In the genomic region with DNA sequence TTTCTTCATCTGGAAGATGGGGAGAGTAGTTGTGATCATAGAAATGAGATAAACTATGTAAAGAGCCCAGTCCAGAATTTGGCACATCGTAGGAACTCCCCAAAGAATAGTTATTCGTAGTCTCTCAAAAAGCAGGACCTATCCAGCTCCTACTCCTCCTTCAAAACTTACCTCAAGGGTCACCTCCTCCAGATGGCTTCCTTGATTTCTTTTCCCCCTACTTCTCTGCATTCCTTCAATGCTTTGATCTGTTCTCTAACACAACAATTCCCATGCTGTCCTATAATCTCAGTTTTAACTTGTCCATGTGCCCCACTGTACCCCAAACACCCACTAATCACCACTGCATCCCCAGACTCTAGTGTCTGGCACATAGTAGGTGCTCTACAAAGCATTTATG, we compare ENCODE assay signal across 25 cellular contexts.
DNase-seq lines count a peak whose midpoint lies in the region; ATAC-seq, FAIRE-seq and TF ChIP-seq lines count a peak whose summit lies in the region.
"Had no signal": no experiment of that assay in that cellular context is flagged by ENCODE, and none has a peak within 500 bp of the region (broad histone marks: within the 10 kb centered on the region; RNA-seq: fewer than 3 reads in every experiment).

No MANE protein-coding gene starts in this region.

- no peak for ATAC-seq in SK-N-SH treated with all-trans-retinoic acid at 6 μM for 48 hours
- no peak for ATAC-seq in GM19023 (IDR thresholded peaks at IDR 0.05; ENCODE audit: unreplicated experiment)
- ATAC-seq: GM12878 had no signal

- H3K36me3 ChIP-seq in SK-N-SH (replicated peaks in 1 of 2; ENCODE audit: control insufficient read depth in 1 of 2, insufficient read depth in 2 of 2, low read length in 1 of 2) (no peaks in the 10 kb centered on the region), adrenal gland (replicated peaks in 1 of 2) (no peaks in the 10 kb centered on the region)
- H3K36me3 ChIP-seq: BE2C, BLaER1 had no signal

- no peaks in the 10 kb centered on the region for H3K9me2 ChIP-seq in SK-N-SH

- no peak overlapping the region for H3K4me2 ChIP-seq in SK-N-SH
- H3K4me2 ChIP-seq: BLaER1 had no signal

- CTCF ChIA-PET in SK-N-SH (lab: Yijun Ruan, JAX): interaction anchor here (1.1 to 2.3 kb wide), 3 partner anchors 14 to 103 kb away, joined by 3 to 7 read pairs (median 5); no protein-coding TSS in a partner anchor

- H3F3A ChIP-seq in SK-N-SH (replicated peaks; ENCODE audit: insufficient read depth): no peaks in the 10 kb centered on the region

- no peaks in the 10 kb centered on the region for H3K79me2 ChIP-seq in SK-N-SH (ENCODE audit: insufficient read depth)

- H3K27me3 ChIP-seq in SK-N-SH (ENCODE audit: insufficient read depth) (no peaks in the 10 kb centered on the region; the same call in 1 of the 2 replicates), adrenal gland (no peaks in the 10 kb centered on the region)
- H3K27me3 ChIP-seq: BE2C, BLaER1 had no signal

- no peaks in the 10 kb centered on the region for H4K20me1 ChIP-seq in SK-N-SH (ENCODE audit: insufficient read depth)
- H4K20me1 ChIP-seq: BLaER1 had no signal

- no peak overlapping the region for H2AFZ ChIP-seq in SK-N-SH (ENCODE audit: low read depth)

- DNase-seq in SK-N-SH: no peak
- no peak for DNase-seq in HTR-8/SVneo (ENCODE audit: insufficient read length, low spot score)
- no peak for DNase-seq in adrenal gland
- DNase-seq: ACHN; C1 segment of cervical spinal cord; CD4-positive, alpha-beta memory T cell; CD4-positive, CD25-positive, alpha-beta regulatory T cell; CD8-positive, alpha-beta memory T cell; COR-L47; DMS 273 treated with DMSO at 0.1 percent for 48 hours; DMS153; DMS53; DMS79; DND-41; EL; GDM1 had no signal

- TF ChIP-seq POLR2A in adrenal gland (IDR thresholded peaks at IDR 0.05): no peak

- no peak for TF ChIP-seq EP300 in SK-N-SH (IDR thresholded peaks at IDR 0.05; ENCODE audit: borderline replicate concordance in 1 of 2, low read depth in 1 of 2, low read length in 1 of 2)

- POLR2A ChIA-PET in SK-N-SH (lab: Yijun Ruan, JAX): interaction anchor here (1.1 kb wide), 2 partner anchors 48 to 75 kb away, joined by 3 to 4 read pairs; no protein-coding TSS in a partner anchor

- H3K4me1 ChIP-seq in SK-N-SH (ENCODE audit: control insufficient read depth in 1 of 2, insufficient read depth in 2 of 2, low read depth in 1 of 2, low read length in 1 of 2) (peaks cover 0 to 7% of the 10 kb centered on the region in 2 experiments; a peak in 2 of 4 replicates), adrenal gland (replicated peaks in 1 of 2) (no peaks in the 10 kb centered on the region)
- H3K4me1 ChIP-seq: BE2C, BLaER1 had no signal

- FAIRE-seq in HTR-8/SVneo (lab: Jason Lieb, UNC): peak; percentile 36
- FAIRE-seq: GM12878, GM12892, GM18507, GM19239 had no signal

- no peak for TF ChIP-seq RAD21 in SK-N-SH (IDR thresholded peaks at IDR 0.05; ENCODE audit: low read length)

- intact Hi-C loops in adrenal gland (cut with DNase I): no loop called here

- TF ChIP-seq CTCF in SK-N-SH (IDR thresholded peaks at IDR 0.05) (no peak), adrenal gland (IDR thresholded peaks at IDR 0.05) (no peak)

- no peak overlapping the region for H3K9ac ChIP-seq in SK-N-SH
- H3K9ac ChIP-seq: BLaER1 had no signal

- no peaks in the 10 kb centered on the region for H3K9me3 ChIP-seq in SK-N-SH
- no peaks in the 10 kb centered on the region for H3K9me3 ChIP-seq in adrenal gland (replicated peaks in 1 of 3)
- H3K9me3 ChIP-seq: BE2C, BLaER1 had no signal

- H3K4me3 ChIP-seq in SK-N-SH (ENCODE audit: low read depth in 2 of 2, low read length in 1 of 2) (no peak overlapping the region), adrenal gland (no peak overlapping the region)
- H3K4me3 ChIP-seq: BLaER1, GM12878 had no signal

- H3K27ac ChIP-seq in SK-N-SH (ENCODE audit: low read depth in 2 of 2, low read length in 1 of 2): peak overlapping the region in 1 of 2 experiments; percentile 94; a peak in 2 of 4 replicates
- H3K27ac ChIP-seq in adrenal gland: no peak overlapping the region
- H3K27ac ChIP-seq: 22Rv1, BLaER1 had no signal

- WGBS in SK-N-SH (ENCODE audit: low lambda C conversion rate): 38% methylated on average over 2 of the region's 2 CpGs
- 51 to 87% (median 66%) methylated on average over 2 of the region's 2 CpGs for WGBS in adrenal gland, 4 donors

TF ChIP-seq in SK-N-SH treated with all-trans-retinoic acid at 6 μM for 48 hours, 23 proteins besides CTCF, POLR2A, EP300 and RAD21:
- TF ChIP-seq ZFP3 (CRISPR knock-in tag; IDR thresholded peaks at IDR 0.05) (peak; percentile 93), PPARA (CRISPR knock-in tag; IDR thresholded peaks at IDR 0.05; ENCODE audit: borderline replicate concordance) (no peak)
TF ChIP-seq in SK-N-SH treated with all-trans-retinoic acid at 6 μM for 48 hours: peak in this region for 1.

TF ChIP-seq in SK-N-SH, 30 proteins besides CTCF, POLR2A, EP300 and RAD21:
- TF ChIP-seq MXI1 (IDR thresholded peaks at IDR 0.05; ENCODE audit: low read depth, low read length) (no peak), TEAD4 (IDR thresholded peaks at IDR 0.05; ENCODE audit: borderline replicate concordance, insufficient read depth) (no peak)
TF ChIP-seq in SK-N-SH: peak in this region for 0.
